ENCODE assay signal across 8 cellular contexts in the genomic region with DNA sequence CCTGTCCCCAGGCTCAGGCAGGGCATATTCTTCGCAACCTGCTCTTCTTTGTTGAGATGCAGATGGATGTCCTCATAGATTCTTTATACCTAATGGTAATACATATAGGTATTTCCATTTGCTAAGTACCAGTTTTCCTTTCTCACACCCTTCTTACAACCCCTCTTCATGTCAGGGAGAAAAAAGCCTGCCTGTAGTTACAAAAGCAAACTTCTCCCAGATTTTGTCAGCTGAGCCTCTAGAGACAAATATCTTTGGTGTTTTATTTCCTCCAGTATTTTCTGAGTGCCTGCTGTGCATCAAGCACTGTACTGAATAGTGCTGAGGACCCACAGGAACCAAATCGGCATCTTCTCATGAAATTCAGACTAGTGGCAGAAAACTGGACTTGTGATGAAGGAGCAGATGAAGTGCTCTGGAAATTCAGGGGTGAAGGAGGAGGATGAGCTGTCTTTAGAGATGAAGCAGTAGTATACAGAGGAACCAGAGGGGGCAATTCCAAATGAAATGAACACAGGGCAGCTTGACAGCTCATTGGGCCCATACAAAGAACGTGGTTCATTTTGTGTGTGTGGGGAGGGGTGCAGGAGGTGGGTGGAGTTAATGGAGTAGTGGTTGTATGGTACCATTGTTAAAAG. TPM values are rescaled to one million over a fixed set of nuclear protein-coding genes. Genes with fewer than 3 reads are reported as not detected.
A peak's percentile ranks its signal among the peaks of the same experiment; 100 is the strongest.
DNase-seq lines count a peak whose midpoint lies in the region; ATAC-seq and TF ChIP-seq lines count a peak whose summit lies in the region.

No MANE protein-coding gene starts in this region.

- H3K4me3 ChIP-seq in Loucy (ENCODE audit: low read length, poor library complexity, severe bottlenecking) = peak overlapping the region; percentile 57
- H3K4me3 ChIP-seq in cardiac fibroblast (replicated peaks in 1 of 2; ENCODE audit: low read depth in 2 of 2, low read length in 2 of 2) = peak overlapping the region; percentile 69 to 85
- H3K4me3 ChIP-seq in body of pancreas = no peak overlapping the region

- DNase-seq in Calu3 (no peak), cardiac fibroblast (ENCODE audit: low read depth in 2 of 2) (no peak), nephron progenitor cell (no peak), body of pancreas (no peak)

- H4K20me1 ChIP-seq in Loucy (ENCODE audit: insufficient read depth, low read length, poor library complexity, severe bottlenecking) = no peaks in the 10 kb centered on the region

- 70 to 76% methylated on average over 3 of the region's 3 CpGs for WGBS in body of pancreas, 2 donors

- H3K4me2 ChIP-seq in Loucy (ENCODE audit: low read depth, low read length, poor library complexity, severe bottlenecking) = peak overlapping the region; percentile 82

- H3K9me3 Mint-ChIP-seq in Calu3 (ENCODE audit: low read depth, unreplicated experiment) (no peaks in the 10 kb centered on the region), nephron progenitor cell (no peaks in the 10 kb centered on the region)

- no peaks in the 10 kb centered on the region for H3K9me2 ChIP-seq in Loucy (replicated peaks; ENCODE audit: low read depth, low read length)

- CTCF ChIA-PET in Calu3 (lab: Charles Lee) = interaction anchor here (0.6 to 1.6 kb wide), 4 partner anchors 17 to 497 kb away, joined by 3 to 4 read pairs (median 4); no protein-coding TSS in a partner anchor

- no peaks in the 10 kb centered on the region for H3F3A ChIP-seq in Loucy (ENCODE audit: low read depth)

- H3K36me3 ChIP-seq in Loucy (ENCODE audit: insufficient read depth, low read length) (peaks cover 53% of the 10 kb centered on the region; the same call in 1 of the 2 replicates), body of pancreas (replicated peaks in 1 of 2; ENCODE audit: insufficient read depth in 1 of 2, low read depth in 2 of 2) (peaks cover 0 to 2% of the 10 kb centered on the region in 2 donors)

- peaks cover 6% of the 10 kb centered on the region; the same call in 1 of the 2 replicates for H3K79me2 ChIP-seq in Loucy (ENCODE audit: insufficient read depth, low read length)

- ATAC-seq in GM19351 (IDR thresholded peaks at IDR 0.05; ENCODE audit: unreplicated experiment) (no peak), GM21723 (IDR thresholded peaks at IDR 0.05; ENCODE audit: unreplicated experiment) (no peak), GM21381 (IDR thresholded peaks at IDR 0.05; ENCODE audit: unreplicated experiment) (no peak), body of pancreas (no peak)

- H3K36me3 Mint-ChIP-seq in Calu3 (ENCODE audit: insufficient read depth, unreplicated experiment) (peaks cover 74% of the 10 kb centered on the region), nephron progenitor cell (ENCODE audit: low read depth) (peaks cover 34% of the 10 kb centered on the region)

- H3K27ac Mint-ChIP-seq in Calu3 (ENCODE audit: unreplicated experiment) (peak overlapping the region; percentile 82), nephron progenitor cell (peak overlapping the region; percentile 84)

- TF ChIP-seq POLR2A in body of pancreas (IDR thresholded peaks at IDR 0.05) = no peak

- H3K27me3 ChIP-seq in Loucy (ENCODE audit: insufficient read depth, low read length, poor library complexity, severe bottlenecking) (no peaks in the 10 kb centered on the region), body of pancreas (no peaks in the 10 kb centered on the region)

- intact Hi-C loops in Calu3 (cut with micrococcal nuclease; ENCODE audit: unreplicated experiment) (no loop called here), body of pancreas (cut with DNase I) (no loop called here)

- H3K27me3 Mint-ChIP-seq in Calu3 (ENCODE audit: unreplicated experiment) (no peaks in the 10 kb centered on the region), nephron progenitor cell (ENCODE audit: low read depth, poor library complexity) (no peaks in the 10 kb centered on the region)

- H3K4me1 Mint-ChIP-seq in Calu3 (ENCODE audit: low read depth, unreplicated experiment) (peaks cover 29% of the 10 kb centered on the region), nephron progenitor cell (peaks cover 26% of the 10 kb centered on the region)

- BruUV-seq in Calu3 (replicated peaks; lab: Mats Ljungman, UMichigan) = TSS peak; percentile 90

- peaks cover 12% of the 10 kb centered on the region for H3K4me1 ChIP-seq in Loucy (ENCODE audit: insufficient read depth, low read length, poor library complexity, severe bottlenecking)
- peaks cover 6% of the 10 kb centered on the region for H3K4me1 ChIP-seq in body of pancreas

- TF ChIP-seq CTCF in Calu3 (IDR thresholded peaks at IDR 0.05; ENCODE audit: unreplicated experiment) (no peak), Loucy (conservative IDR thresholded peaks at IDR 0.05; ENCODE audit: low read length) (no peak), cardiac fibroblast (IDR thresholded peaks at IDR 0.05; ENCODE audit: low read depth, low read length) (no peak), nephron progenitor cell (IDR thresholded peaks at IDR 0.05) (no peak), body of pancreas (IDR thresholded peaks at IDR 0.05) (no peak)

- H2AFZ ChIP-seq in Loucy (ENCODE audit: low read length) = no peak overlapping the region

- peak overlapping the region; percentile 81 for H3K9ac ChIP-seq in Loucy (ENCODE audit: low read depth, low read length, poor library complexity, severe bottlenecking)

- H3K27ac ChIP-seq in body of pancreas = peak overlapping the region in 2 of 4 donors; percentile 70 to 87

- H3K9me3 ChIP-seq in Loucy (ENCODE audit: insufficient read depth, low read depth, low read length) = no peaks in the 10 kb centered on the region
- H3K9me3 ChIP-seq in body of pancreas = no peaks in the 10 kb centered on the region

- H3K4me3 Mint-ChIP-seq in Calu3 (ENCODE audit: low read depth, unreplicated experiment) = peak overlapping the region; percentile 61
- H3K4me3 Mint-ChIP-seq in nephron progenitor cell = peak overlapping the region; percentile 83

RNA-seq across cellular contexts. Expression of gene SLC2A1, which starts 33.4 kb away (rescaled TPM):
- total RNA-seq in Calu3 (2022) = 163 and 183 TPM in 2 replicates
- 10 to 100 TPM in 1 of 2 donors, 1 to 10 TPM in 1; 4.2 to 13.2 TPM for total RNA-seq in body of pancreas

Comparison
In these comparisons a context has a peak if more than half of its experiments do, and no peak if none do; other contexts are left out.
1. H3K4me3 ChIP-seq: peak in Loucy (single experiment) and cardiac fibroblast (2 of 2); none in body of pancreas (0 of 2).
2. RNA of gene SLC2A1, which starts 33.4 kb away (total RNA-seq): 163 to 183 TPM in Calu3; 4.2 to 13.2 TPM in body of pancreas; every median in the first group is over 10 times any median in the second.